2 cellular contexts compared by ENCODE assay signal in the genomic region with DNA sequence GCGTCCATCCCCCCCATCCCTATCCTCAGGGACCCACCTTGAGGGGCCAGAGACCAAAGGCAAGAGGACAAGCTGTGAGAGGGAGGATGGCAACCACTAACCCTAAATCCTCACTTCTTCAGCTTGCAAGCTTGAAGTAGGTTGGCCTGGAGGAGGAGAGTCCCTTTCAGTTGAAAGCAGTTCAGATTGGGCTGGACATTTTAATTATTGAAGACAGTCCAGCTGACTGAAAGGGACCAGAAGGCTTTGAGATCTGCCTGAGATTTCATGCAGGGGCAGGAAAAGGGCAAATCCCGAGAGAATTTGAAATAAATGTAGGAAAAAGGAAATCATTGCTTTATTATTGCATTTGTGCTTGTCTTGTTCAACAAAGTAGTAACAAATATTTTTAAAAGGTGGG.
TF ChIP-seq lines count a peak whose summit lies in the region.

No MANE protein-coding gene starts in this region.

TF ChIP-seq in GM23338, 12 proteins besides CTCF, POLR2A, EP300 and RAD21 (continues in another document):
- no peak for TF ChIP-seq STAT1 (IDR thresholded peaks at IDR 0.05; ENCODE audit: unreplicated experiment)
- TF ChIP-seq, protein P1, sequence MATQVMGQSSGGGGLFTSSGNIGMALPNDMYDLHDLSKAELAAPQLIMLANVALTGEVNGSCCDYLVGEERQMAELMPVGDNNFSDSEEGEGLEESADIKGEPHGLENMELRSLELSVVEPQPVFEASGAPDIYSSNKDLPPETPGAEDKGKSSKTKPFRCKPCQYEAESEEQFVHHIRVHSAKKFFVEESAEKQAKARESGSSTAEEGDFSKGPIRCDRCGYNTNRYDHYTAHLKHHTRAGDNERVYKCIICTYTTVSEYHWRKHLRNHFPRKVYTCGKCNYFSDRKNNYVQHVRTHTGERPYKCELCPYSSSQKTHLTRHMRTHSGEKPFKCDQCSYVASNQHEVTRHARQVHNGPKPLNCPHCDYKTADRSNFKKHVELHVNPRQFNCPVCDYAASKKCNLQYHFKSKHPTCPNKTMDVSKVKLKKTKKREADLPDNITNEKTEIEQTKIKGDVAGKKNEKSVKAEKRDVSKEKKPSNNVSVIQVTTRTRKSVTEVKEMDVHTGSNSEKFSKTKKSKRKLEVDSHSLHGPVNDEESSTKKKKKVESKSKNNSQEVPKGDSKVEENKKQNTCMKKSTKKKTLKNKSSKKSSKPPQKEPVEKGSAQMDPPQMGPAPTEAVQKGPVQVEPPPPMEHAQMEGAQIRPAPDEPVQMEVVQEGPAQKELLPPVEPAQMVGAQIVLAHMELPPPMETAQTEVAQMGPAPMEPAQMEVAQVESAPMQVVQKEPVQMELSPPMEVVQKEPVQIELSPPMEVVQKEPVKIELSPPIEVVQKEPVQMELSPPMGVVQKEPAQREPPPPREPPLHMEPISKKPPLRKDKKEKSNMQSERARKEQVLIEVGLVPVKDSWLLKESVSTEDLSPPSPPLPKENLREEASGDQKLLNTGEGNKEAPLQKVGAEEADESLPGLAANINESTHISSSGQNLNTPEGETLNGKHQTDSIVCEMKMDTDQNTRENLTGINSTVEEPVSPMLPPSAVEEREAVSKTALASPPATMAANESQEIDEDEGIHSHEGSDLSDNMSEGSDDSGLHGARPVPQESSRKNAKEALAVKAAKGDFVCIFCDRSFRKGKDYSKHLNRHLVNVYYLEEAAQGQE (IDR thresholded peaks at IDR 0.05; ENCODE audit: unreplicated experiment): no peak
- TF ChIP-seq ZNF331 (CRISPR knock-in tag; IDR thresholded peaks at IDR 0.05; ENCODE audit: low read depth): no peak
- TF ChIP-seq, protein P2, sequence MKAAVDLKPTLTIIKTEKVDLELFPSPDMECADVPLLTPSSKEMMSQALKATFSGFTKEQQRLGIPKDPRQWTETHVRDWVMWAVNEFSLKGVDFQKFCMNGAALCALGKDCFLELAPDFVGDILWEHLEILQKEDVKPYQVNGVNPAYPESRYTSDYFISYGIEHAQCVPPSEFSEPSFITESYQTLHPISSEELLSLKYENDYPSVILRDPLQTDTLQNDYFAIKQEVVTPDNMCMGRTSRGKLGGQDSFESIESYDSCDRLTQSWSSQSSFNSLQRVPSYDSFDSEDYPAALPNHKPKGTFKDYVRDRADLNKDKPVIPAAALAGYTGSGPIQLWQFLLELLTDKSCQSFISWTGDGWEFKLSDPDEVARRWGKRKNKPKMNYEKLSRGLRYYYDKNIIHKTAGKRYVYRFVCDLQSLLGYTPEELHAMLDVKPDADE (IDR thresholded peaks at IDR 0.05): no peak
- no peak for TF ChIP-seq POLR2AphosphoS5 (IDR thresholded peaks at IDR 0.05; ENCODE audit: low read depth)
- no peak for TF ChIP-seq ZNF114 (CRISPR knock-in tag; IDR thresholded peaks at IDR 0.05)
- no peak for TF ChIP-seq JUNB (IDR thresholded peaks at IDR 0.05; ENCODE audit: unreplicated experiment)
- TF ChIP-seq, protein P3, sequence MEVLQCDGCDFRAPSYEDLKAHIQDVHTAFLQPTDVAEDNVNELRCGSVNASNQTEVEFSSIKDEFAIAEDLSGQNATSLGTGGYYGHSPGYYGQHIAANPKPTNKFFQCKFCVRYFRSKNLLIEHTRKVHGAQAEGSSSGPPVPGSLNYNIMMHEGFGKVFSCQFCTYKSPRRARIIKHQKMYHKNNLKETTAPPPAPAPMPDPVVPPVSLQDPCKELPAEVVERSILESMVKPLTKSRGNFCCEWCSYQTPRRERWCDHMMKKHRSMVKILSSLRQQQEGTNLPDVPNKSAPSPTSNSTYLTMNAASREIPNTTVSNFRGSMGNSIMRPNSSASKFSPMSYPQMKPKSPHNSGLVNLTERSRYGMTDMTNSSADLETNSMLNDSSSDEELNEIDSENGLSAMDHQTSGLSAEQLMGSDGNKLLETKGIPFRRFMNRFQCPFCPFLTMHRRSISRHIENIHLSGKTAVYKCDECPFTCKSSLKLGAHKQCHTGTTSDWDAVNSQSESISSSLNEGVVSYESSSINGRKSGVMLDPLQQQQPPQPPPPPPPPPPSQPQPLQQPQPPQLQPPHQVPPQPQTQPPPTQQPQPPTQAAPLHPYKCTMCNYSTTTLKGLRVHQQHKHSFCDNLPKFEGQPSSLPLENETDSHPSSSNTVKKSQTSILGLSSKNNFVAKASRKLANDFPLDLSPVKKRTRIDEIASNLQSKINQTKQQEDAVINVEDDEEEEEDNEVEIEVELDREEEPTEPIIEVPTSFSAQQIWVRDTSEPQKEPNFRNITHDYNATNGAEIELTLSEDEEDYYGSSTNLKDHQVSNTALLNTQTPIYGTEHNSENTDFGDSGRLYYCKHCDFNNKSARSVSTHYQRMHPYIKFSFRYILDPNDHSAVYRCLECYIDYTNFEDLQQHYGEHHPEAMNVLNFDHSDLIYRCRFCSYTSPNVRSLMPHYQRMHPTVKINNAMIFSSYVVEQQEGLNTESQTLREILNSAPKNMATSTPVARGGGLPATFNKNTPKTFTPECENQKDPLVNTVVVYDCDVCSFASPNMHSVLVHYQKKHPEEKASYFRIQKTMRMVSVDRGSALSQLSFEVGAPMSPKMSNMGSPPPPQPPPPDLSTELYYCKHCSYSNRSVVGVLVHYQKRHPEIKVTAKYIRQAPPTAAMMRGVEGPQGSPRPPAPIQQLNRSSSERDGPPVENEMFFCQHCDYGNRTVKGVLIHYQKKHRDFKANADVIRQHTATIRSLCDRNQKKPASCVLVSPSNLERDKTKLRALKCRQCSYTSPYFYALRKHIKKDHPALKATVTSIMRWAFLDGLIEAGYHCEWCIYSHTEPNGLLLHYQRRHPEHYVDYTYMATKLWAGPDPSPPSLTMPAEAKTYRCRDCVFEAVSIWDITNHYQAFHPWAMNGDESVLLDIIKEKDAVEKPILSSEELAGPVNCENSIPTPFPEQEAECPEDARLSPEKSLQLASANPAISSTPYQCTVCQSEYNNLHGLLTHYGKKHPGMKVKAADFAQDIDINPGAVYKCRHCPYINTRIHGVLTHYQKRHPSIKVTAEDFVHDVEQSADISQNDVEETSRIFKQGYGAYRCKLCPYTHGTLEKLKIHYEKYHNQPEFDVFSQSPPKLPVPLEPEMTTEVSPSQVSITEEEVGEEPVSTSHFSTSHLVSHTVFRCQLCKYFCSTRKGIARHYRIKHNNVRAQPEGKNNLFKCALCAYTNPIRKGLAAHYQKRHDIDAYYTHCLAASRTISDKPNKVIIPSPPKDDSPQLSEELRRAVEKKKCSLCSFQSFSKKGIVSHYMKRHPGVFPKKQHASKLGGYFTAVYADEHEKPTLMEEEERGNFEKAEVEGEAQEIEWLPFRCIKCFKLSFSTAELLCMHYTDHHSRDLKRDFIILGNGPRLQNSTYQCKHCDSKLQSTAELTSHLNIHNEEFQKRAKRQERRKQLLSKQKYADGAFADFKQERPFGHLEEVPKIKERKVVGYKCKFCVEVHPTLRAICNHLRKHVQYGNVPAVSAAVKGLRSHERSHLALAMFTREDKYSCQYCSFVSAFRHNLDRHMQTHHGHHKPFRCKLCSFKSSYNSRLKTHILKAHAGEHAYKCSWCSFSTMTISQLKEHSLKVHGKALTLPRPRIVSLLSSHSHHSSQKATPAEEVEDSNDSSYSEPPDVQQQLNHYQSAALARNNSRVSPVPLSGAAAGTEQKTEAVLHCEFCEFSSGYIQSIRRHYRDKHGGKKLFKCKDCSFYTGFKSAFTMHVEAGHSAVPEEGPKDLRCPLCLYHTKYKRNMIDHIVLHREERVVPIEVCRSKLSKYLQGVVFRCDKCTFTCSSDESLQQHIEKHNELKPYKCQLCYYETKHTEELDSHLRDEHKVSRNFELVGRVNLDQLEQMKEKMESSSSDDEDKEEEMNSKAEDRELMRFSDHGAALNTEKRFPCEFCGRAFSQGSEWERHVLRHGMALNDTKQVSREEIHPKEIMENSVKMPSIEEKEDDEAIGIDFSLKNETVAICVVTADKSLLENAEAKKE (CRISPR knock-in tag; IDR thresholded peaks at IDR 0.05): no peak
- no peak for TF ChIP-seq NANOG (IDR thresholded peaks at IDR 0.05; ENCODE audit: borderline replicate concordance)
- TF ChIP-seq CREB1 (CRISPR knock-in tag; IDR thresholded peaks at IDR 0.05; ENCODE audit: low read depth): no peak

TF ChIP-seq in H1, 55 proteins besides CTCF, POLR2A, EP300 and RAD21:
- TF ChIP-seq BRCA1 (IDR thresholded peaks at IDR 0.05; ENCODE audit: low read depth, low read length) (no peak), NANOG (IDR thresholded peaks at IDR 0.05; ENCODE audit: insufficient read depth, low read depth, low read length, poor library complexity, severe bottlenecking) (no peak), YY1 (IDR thresholded peaks at IDR 0.05; ENCODE audit: low read depth, low read length) (no peak), PHF8 (conservative IDR thresholded peaks at IDR 0.05; ENCODE audit: low read depth, low read length) (no peak), GTF2F1 (IDR thresholded peaks at IDR 0.05; ENCODE audit: borderline replicate concordance, low read depth, low read length) (no peak), KDM5A (IDR thresholded peaks at IDR 0.05; ENCODE audit: low read length) (no peak), GABPA (IDR thresholded peaks at IDR 0.05; ENCODE audit: borderline replicate concordance, insufficient read depth, low read length) (no peak), TCF12 (IDR thresholded peaks at IDR 0.05; ENCODE audit: low read depth, low read length) (no peak), TAF1 (IDR thresholded peaks at IDR 0.05; ENCODE audit: low read depth, low read length) (no peak), SIX5 (IDR thresholded peaks at IDR 0.05; ENCODE audit: low read depth, low read length) (no peak), CBX8 (IDR thresholded peaks at IDR 0.05; ENCODE audit: borderline replicate concordance, low read depth, low read length) (no peak), JUND (IDR thresholded peaks at IDR 0.05; ENCODE audit: low read length) (no peak), RXRA (IDR thresholded peaks at IDR 0.05; ENCODE audit: insufficient read depth, low read depth, low read length) (no peak), KDM1A (IDR thresholded peaks at IDR 0.05; ENCODE audit: borderline replicate concordance, low read length) (no peak)
- TF ChIP-seq, protein P4, sequence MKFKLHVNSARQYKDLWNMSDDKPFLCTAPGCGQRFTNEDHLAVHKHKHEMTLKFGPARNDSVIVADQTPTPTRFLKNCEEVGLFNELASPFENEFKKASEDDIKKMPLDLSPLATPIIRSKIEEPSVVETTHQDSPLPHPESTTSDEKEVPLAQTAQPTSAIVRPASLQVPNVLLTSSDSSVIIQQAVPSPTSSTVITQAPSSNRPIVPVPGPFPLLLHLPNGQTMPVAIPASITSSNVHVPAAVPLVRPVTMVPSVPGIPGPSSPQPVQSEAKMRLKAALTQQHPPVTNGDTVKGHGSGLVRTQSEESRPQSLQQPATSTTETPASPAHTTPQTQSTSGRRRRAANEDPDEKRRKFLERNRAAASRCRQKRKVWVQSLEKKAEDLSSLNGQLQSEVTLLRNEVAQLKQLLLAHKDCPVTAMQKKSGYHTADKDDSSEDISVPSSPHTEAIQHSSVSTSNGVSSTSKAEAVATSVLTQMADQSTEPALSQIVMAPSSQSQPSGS (IDR thresholded peaks at IDR 0.05; ENCODE audit: low read length): no peak
